In genomic region chr6:154604120-154604519, GRCh38 we compare ENCODE assay signal across 1 cellular context.
TF ChIP-seq lines count a peak whose summit lies in the region.

No MANE protein-coding gene starts in this region.

TF ChIP-seq in GM12878, 131 proteins besides CTCF, POLR2A, EP300 and RAD21 (continued from another document and continues in another):
- TF ChIP-seq ZBTB40 (IDR thresholded peaks at IDR 0.05; ENCODE audit: borderline replicate concordance), result no peak
- peak; percentile 77 to 87 for TF ChIP-seq BHLHE40 (IDR thresholded peaks at IDR 0.05; ENCODE audit: borderline replicate concordance in 1 of 2, low read depth in 2 of 2, low read length in 1 of 2)
- TF ChIP-seq ZNF207 (IDR thresholded peaks at IDR 0.05; ENCODE audit: borderline replicate concordance), result no peak
- no peak for TF ChIP-seq RBBP5 (conservative IDR thresholded peaks at IDR 0.05)
- no peak for TF ChIP-seq ELK1 (IDR thresholded peaks at IDR 0.05; ENCODE audit: low read depth, low read length)
- no peak for TF ChIP-seq MXI1 (IDR thresholded peaks at IDR 0.05; ENCODE audit: low read depth, low read length)
- TF ChIP-seq CHD4 (IDR thresholded peaks at IDR 0.05), result no peak
- TF ChIP-seq ZNF592 (IDR thresholded peaks at IDR 0.05), result no peak
- TF ChIP-seq CHD1 (IDR thresholded peaks at IDR 0.05; ENCODE audit: low read depth, low read length), result no peak
- TF ChIP-seq CREB1 (IDR thresholded peaks at IDR 0.05; ENCODE audit: low read depth), result no peak
- TF ChIP-seq SIN3A (IDR thresholded peaks at IDR 0.05; ENCODE audit: low read depth, low read length), result no peak
- peak; percentile 50; the same call in 1 of the 2 replicates for TF ChIP-seq JUNB (IDR thresholded peaks at IDR 0.05)
- TF ChIP-seq NBN (IDR thresholded peaks at IDR 0.05), result no peak; the same call in 1 of the 2 replicates
- TF ChIP-seq ZNF217 (IDR thresholded peaks at IDR 0.05), result 0 out of 2 replicates have a peak, but pooled peaks have one; percentile 66
- TF ChIP-seq ZBTB11 (CRISPR knock-in tag; IDR thresholded peaks at IDR 0.05), result no peak
- no peak for TF ChIP-seq SRF (IDR thresholded peaks at IDR 0.05; ENCODE audit: low read depth in 2 of 2, low read length in 2 of 2)
- TF ChIP-seq RUNX3 (IDR thresholded peaks at IDR 0.05; ENCODE audit: low read length), result peak; percentile 76
- no peak for TF ChIP-seq PKNOX1 (IDR thresholded peaks at IDR 0.05)
- no peak for TF ChIP-seq E2F4 (IDR thresholded peaks at IDR 0.05; ENCODE audit: low read depth, low read length)
- no peak for TF ChIP-seq HDAC2 (IDR thresholded peaks at IDR 0.05)
- TF ChIP-seq SREBF1 (IDR thresholded peaks at IDR 0.05; ENCODE audit: low read length), result no peak
- TF ChIP-seq HDAC6 (IDR thresholded peaks at IDR 0.05; ENCODE audit: unreplicated experiment), result no peak
- TF ChIP-seq IKZF1 (conservative IDR thresholded peaks at IDR 0.05), result peak; percentile 94
- no peak for TF ChIP-seq SUPT20H (IDR thresholded peaks at IDR 0.05; ENCODE audit: borderline replicate concordance, control insufficient read depth, low read depth, low read length)
- TF ChIP-seq BCL3 (IDR thresholded peaks at IDR 0.05; ENCODE audit: borderline replicate concordance, insufficient read depth, low read depth, low read length, poor library complexity, severe bottlenecking), result no peak
- TF ChIP-seq ATF3 (IDR thresholded peaks at IDR 0.05; ENCODE audit: borderline replicate concordance, extremely low read depth, low read depth, low read length), result no peak
- no peak for TF ChIP-seq NKRF (conservative IDR thresholded peaks at IDR 0.05)
- TF ChIP-seq ZNF384 (IDR thresholded peaks at IDR 0.05; ENCODE audit: borderline replicate concordance, low read depth, low read length), result no peak
- no peak for TF ChIP-seq ZSCAN29 (IDR thresholded peaks at IDR 0.05)
- TF ChIP-seq RELB (IDR thresholded peaks at IDR 0.05; ENCODE audit: low read depth), result peak; percentile 65
- TF ChIP-seq CBX3 (IDR thresholded peaks at IDR 0.05; ENCODE audit: borderline replicate concordance, low read depth), result no peak
- TF ChIP-seq GATAD2B (conservative IDR thresholded peaks at IDR 0.05; ENCODE audit: low read depth), result peak; percentile 87
- TF ChIP-seq PAX8 (IDR thresholded peaks at IDR 0.05), result no peak
- peak; percentile 89 for TF ChIP-seq EED (IDR thresholded peaks at IDR 0.05; ENCODE audit: low read depth)
- TF ChIP-seq ZNF622 (IDR thresholded peaks at IDR 0.05), result no peak
- peak; percentile 42; the same call in 1 of the 2 replicates for TF ChIP-seq ZBED1 (IDR thresholded peaks at IDR 0.05; ENCODE audit: borderline replicate concordance)
- TF ChIP-seq ATF2 (IDR thresholded peaks at IDR 0.05; ENCODE audit: low read length), result no peak
